8 cellular contexts compared by ENCODE assay signal in the genomic region with DNA sequence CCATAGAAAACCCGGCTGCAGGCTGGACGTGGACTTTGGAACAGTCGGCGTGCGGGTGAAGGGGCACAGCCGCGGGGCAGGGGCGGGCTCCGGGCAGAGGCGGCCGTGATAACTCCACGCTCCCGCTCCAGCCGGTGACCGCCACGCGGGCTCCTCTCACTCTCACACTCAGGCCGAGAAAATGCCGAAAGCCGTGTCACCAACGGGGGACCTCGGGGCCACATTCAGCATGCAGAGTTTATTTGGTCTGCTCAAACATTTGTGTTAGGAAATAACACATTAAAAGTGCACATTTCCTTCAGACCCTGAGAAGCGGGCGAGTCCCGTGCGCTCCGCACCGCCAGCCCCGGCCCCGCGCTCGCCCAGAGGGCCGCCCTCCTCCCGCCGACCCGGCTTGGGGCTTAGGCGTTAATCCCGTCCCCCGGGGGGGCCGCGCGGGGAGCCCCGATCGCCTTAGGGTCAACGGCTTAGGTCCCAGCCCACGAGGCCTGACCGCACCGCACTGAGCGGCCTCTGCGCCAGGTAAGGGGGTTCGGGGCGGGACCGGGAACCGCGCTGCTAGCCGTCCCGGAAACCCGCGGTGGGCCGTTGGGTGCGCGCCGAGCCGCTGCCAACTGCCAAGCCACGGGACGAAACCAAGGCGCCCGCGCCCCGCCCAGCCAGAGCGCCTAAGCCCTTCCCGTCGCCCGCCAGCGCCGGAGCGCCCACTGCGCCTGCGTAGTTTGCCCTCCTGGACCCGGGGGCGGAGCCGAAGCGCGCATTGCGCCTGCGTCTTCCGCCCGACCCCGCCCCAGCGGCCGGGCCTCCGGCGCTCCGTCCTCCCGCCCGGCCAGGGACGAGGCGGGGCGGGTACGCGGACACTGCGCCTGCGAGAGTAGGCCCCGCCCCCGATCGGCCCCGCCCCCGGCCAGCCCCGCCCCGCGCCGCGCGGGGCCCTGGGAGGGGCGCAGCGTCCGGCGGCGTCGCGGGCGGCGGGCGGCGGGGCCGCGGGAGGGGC. TPM values are rescaled to one million over a fixed set of nuclear protein-coding genes. Genes with fewer than 3 reads are reported as not detected.
DNase-seq lines count a peak whose midpoint lies in the region; ATAC-seq and TF ChIP-seq lines count a peak whose summit lies in the region.

A gene with protein sequence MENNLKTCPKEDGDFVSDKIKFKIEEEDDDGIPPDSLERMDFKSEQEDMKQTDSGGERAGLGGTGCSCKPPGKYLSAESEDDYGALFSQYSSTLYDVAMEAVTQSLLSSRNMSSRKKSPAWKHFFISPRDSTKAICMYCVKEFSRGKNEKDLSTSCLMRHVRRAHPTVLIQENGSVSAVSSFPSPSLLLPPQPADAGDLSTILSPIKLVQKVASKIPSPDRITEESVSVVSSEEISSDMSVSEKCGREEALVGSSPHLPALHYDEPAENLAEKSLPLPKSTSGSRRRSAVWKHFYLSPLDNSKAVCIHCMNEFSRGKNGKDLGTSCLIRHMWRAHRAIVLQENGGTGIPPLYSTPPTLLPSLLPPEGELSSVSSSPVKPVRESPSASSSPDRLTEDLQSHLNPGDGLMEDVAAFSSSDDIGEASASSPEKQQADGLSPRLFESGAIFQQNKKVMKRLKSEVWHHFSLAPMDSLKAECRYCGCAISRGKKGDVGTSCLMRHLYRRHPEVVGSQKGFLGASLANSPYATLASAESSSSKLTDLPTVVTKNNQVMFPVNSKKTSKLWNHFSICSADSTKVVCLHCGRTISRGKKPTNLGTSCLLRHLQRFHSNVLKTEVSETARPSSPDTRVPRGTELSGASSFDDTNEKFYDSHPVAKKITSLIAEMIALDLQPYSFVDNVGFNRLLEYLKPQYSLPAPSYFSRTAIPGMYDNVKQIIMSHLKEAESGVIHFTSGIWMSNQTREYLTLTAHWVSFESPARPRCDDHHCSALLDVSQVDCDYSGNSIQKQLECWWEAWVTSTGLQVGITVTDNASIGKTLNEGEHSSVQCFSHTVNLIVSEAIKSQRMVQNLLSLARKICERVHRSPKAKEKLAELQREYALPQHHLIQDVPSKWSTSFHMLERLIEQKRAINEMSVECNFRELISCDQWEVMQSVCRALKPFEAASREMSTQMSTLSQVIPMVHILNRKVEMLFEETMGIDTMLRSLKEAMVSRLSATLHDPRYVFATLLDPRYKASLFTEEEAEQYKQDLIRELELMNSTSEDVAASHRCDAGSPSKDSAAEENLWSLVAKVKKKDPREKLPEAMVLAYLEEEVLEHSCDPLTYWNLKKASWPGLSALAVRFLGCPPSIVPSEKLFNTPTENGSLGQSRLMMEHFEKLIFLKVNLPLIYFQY (plus strand): TSS at position 947 of the 997 bp plus-strand sequence. CDS start 29,819 bp downstream, outside the sequence.

- TF ChIP-seq POLR2A in esophagus squamous epithelium (IDR thresholded peaks at IDR 0.05) = peak in 2 of 4 donors; percentile 72 to 89

- peak within 1 kb of the TSS; percentile 96 for H3K9ac ChIP-seq in DND-41 (ENCODE audit: low read depth, low read length)

- H3K9me3 ChIP-seq in DND-41 (ENCODE audit: insufficient read depth, low read length, severe bottlenecking) (no peaks in the 10 kb centered on the region), KOPT-K1 (ENCODE audit: insufficient read depth, low read length, poor library complexity, severe bottlenecking) (no peaks in the 10 kb centered on the region), esophagus squamous epithelium (no peaks in the 10 kb centered on the region), muscle layer of duodenum (ENCODE audit: control insufficient read depth in 1 of 2, low read length in 2 of 2) (no peaks in the 10 kb centered on the region)

- peaks cover 41% of the 10 kb centered on the region for H3K79me2 ChIP-seq in DND-41 (ENCODE audit: insufficient read depth, low read length)

- ATAC-seq in DND-41 (ENCODE audit: insufficient read depth, low read depth) = peak; percentile 89
- ATAC-seq in GM21825 (IDR thresholded peaks at IDR 0.05; ENCODE audit: unreplicated experiment) = peak; percentile 65

- H3K36me3 ChIP-seq in DND-41 (ENCODE audit: insufficient read depth, low read length) (peaks cover 19% of the 10 kb centered on the region), KOPT-K1 (ENCODE audit: insufficient read depth, low read length) (peaks cover 9% of the 10 kb centered on the region; the same call in 1 of the 2 replicates), esophagus squamous epithelium (peaks cover 0 to 8% (median 0%) of the 10 kb centered on the region in 3 donors), muscle layer of duodenum (ENCODE audit: control insufficient read depth in 1 of 2, insufficient read depth in 2 of 2, low read length in 2 of 2) (no peaks in the 10 kb centered on the region)

- H4K20me1 ChIP-seq in DND-41 (ENCODE audit: insufficient read depth, low read length) = peaks cover 37% of the 10 kb centered on the region

- peak within 1 kb of the TSS; percentile 78 for H2AFZ ChIP-seq in DND-41 (ENCODE audit: low read depth, low read length)

- no peaks in the 10 kb centered on the region for H3K27me3 ChIP-seq in DND-41 (ENCODE audit: insufficient read depth, low read length, poor library complexity)
- peaks cover 14 to 32% (median 18%) of the 10 kb centered on the region in 4 donors for H3K27me3 ChIP-seq in esophagus squamous epithelium
- H3K27me3 ChIP-seq in muscle layer of duodenum (ENCODE audit: low read depth, low read length) = no peaks in the 10 kb centered on the region

- H3K4me3 ChIP-seq in DND-41 (ENCODE audit: low read depth in 1 of 2, low read length in 2 of 2) (peak within 1 kb of the TSS; percentile 43 to 87), esophagus squamous epithelium (peak within 1 kb of the TSS; percentile 65 to 92 (median 86)), muscle layer of duodenum (ENCODE audit: low read depth in 1 of 2, low read length in 2 of 2) (peak within 1 kb of the TSS; percentile 75 to 83)

- intact Hi-C loops in esophagus squamous epithelium (cut with DNase I) = no loop called here

- DNase-seq in DND-41 = peak; percentile 98
- peak; percentile 92 for DNase-seq in RKO (ENCODE audit: low spot score)
- DNase-seq in activated T-helper 1 cell treated with Interleukin-2 at 50 U/mL for 16 hours (ENCODE audit: low read depth) = peak; percentile 99
- DNase-seq in esophagus squamous epithelium (lab: John Stamatoyannopoulos, UW) = peak; percentile 63
- peak; percentile 96 for DNase-seq in stimulated activated CD8-positive, alpha-beta memory T cell treated with anti-CD3 and anti-CD28 coated beads, Interleukin-7, amount 100 ng/mL, for 24 hours (ENCODE audit: low read depth)

- H3K4me1 ChIP-seq in DND-41 (ENCODE audit: insufficient read depth, low read length) = peaks cover 33% of the 10 kb centered on the region
- peaks cover 36 to 50% (median 40%) of the 10 kb centered on the region in 3 donors for H3K4me1 ChIP-seq in esophagus squamous epithelium
- H3K4me1 ChIP-seq in muscle layer of duodenum (ENCODE audit: control insufficient read depth in 1 of 2, insufficient read depth in 2 of 2, low read length in 2 of 2) = peaks cover 12 to 33% of the 10 kb centered on the region in 2 donors

- peak within 1 kb of the TSS; percentile 79 for H3K4me2 ChIP-seq in DND-41 (ENCODE audit: insufficient read depth, low read length)

- 0 to 7% methylated on average over 5 to 14 of the region's 127 CpGs for WGBS in esophagus squamous epithelium, 2 donors

- H3K27ac ChIP-seq in DND-41 (ENCODE audit: low read length) (peak within 1 kb of the TSS; percentile 96), KOPT-K1 (ENCODE audit: low read depth, low read length, poor library complexity, severe bottlenecking) (peak within 1 kb of the TSS; percentile 100), esophagus squamous epithelium (peak within 1 kb of the TSS; percentile 90 to 98 (median 96)), muscle layer of duodenum (ENCODE audit: low read length) (peak within 1 kb of the TSS; percentile 82)

- TF ChIP-seq CTCF in DND-41 (IDR thresholded peaks at IDR 0.05; ENCODE audit: borderline replicate concordance, extremely low read depth, low read length, poor library complexity, severe bottlenecking) (no peak), esophagus squamous epithelium (IDR thresholded peaks at IDR 0.05) (no peak)

RNA-seq across cellular contexts. Expression of the gene that starts here (rescaled TPM):
- total RNA-seq in esophagus squamous epithelium = 10 to 100 TPM in 3 of 4 donors, 1 to 10 TPM in 1; 9.6 to 14.1 (median 13.7) TPM

Comparison
In these comparisons a context has a peak if more than half of its experiments do, and no peak if none do; other contexts are left out.
1. Peak in every context shown above with its lines: DNase-seq, ATAC-seq, H3K4me3 ChIP-seq and H3K27ac ChIP-seq.